Comparison of ENCODE assay signal across 20 cellular contexts in the genomic region with DNA sequence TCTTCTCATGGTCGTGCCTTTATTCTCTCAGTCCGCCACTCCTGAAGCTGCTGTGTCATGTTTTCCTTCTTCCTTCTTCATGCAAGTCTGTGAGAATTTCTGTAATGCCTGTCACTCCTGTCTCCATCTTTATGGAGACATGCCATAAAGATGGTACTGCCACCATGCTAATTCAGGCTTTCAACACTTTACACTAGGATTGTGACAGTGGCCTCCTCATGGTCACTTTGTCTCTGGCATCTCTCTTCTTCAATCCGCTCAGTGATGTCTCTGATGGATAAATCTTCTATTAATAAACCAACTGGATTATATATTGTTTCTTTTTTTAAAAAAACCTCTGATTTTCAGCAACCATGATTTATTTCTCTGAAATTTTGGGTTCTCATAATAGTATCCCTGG.
"Had no signal": no experiment of that assay in that cellular context is flagged by ENCODE, and none has a peak within 500 bp of the region (broad histone marks: within the 10 kb centered on the region; RNA-seq: fewer than 3 reads in every experiment).

No MANE protein-coding gene starts in this region.

- DNase-seq: Karpas-422, KBM-7, MG63, NCI-H1092, NCI-H1105 treated with DMSO at 0.1 percent for 48 hours, NCI-H1694 treated with DMSO at 0.1 percent for 48 hours, NCI-H1930, NCI-H2107, NCI-H2227 treated with DMSO at 0.1 percent for 48 hours, NCI-H446, NCI-H510A, NCI-H524 treated with DMSO at 0.1 percent for 48 hours, NCI-H82, OCI-M1, PC-9, Peyer's patch, SIG-M5 had no signal

- H2AFZ ChIP-seq: PC-9 had no signal

- H3K9me3 ChIP-seq: MG63, Peyer's patch, SJSA1 had no signal

- H3K4me2 ChIP-seq: PC-9 had no signal

- H3K27me3 ChIP-seq: MG63, Peyer's patch had no signal

- H3K4me3 ChIP-seq: MG63, PC-9, Peyer's patch, SJSA1, SK-N-MC had no signal

- H3K36me3 ChIP-seq: MG63, Peyer's patch, SJSA1 had no signal

- H3K4me1 ChIP-seq: Peyer's patch, SJSA1 had no signal

- ATAC-seq: Right ventricle myocardium inferior had no signal

- H3K27ac ChIP-seq: PC-9, Peyer's patch, SJSA1, SK-N-MC had no signal
